In the genomic region with DNA sequence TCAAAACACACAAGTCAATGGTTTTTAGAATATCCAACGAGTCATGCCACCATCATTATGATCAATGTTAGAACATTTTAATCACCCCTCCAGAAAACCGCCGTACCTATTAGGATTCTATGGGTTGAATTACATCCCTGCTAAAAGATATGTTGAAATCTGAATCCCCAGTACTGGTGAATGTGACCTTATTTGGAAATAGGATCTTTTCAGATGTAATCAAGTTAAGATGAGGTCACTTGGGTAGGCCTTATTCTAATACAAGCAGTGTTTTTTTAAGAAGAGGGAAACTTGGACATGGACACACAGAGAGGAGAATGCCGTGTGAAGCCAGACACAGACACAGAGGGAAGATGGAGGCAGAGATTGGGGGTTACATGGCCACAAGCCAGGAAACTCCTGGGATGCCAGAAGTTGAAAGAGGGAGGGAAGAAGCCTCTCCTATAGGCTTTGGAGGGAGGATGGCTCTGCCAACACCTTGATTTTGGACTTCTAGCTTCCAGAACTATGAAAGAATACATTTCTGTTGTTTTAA, we compare ENCODE assay signal across 13 cellular contexts.
"Had no signal": no experiment of that assay in that cellular context is flagged by ENCODE, and none has a peak within 500 bp of the region (broad histone marks: within the 10 kb centered on the region; RNA-seq: fewer than 3 reads in every experiment).

No MANE protein-coding gene starts in this region.

- H3K4me1 ChIP-seq: gastroesophageal sphincter, suprapubic skin had no signal

- H3K27me3 ChIP-seq: esophagus muscularis mucosa, gastroesophageal sphincter, suprapubic skin, upper lobe of left lung had no signal

- DNase-seq: activated CD4-positive, alpha-beta T cell treated with anti-CD3 and anti-CD28 coated beads, Interleukin-2, amount 50 U/mL, for 4 hours; activated CD4-positive, CD25-positive, alpha-beta regulatory T cell treated with anti-CD3 and anti-CD28 coated beads, Interleukin-2, amount 50 U/mL, for 72 hours; activated effector memory CD4-positive, alpha-beta T cell treated with anti-CD3 and anti-CD28 coated beads, Interleukin-2, amount 50 U/mL, for 16 hours; activated T-cell treated with anti-CD3 and anti-CD28 coated beads, Interleukin-2, amount 50 U/mL, for 4 hours; mucosa of descending colon; naive thymus-derived CD8-positive, alpha-beta T cell; right cardiac atrium; stimulated activated naive B cell treated with anti-CD40 and anti-IgM and Interleukin-4, amounts not matched to agents 10 μg/mL and 1 μg/mL and 100 μg/mL, for 72 hours; upper lobe of left lung had no signal

- H3K4me3 ChIP-seq: esophagus muscularis mucosa, gastroesophageal sphincter, lung, mucosa of descending colon, suprapubic skin, upper lobe of left lung had no signal

- H3K27ac ChIP-seq: esophagus muscularis mucosa, gastroesophageal sphincter, suprapubic skin, upper lobe of left lung had no signal

- H3K36me3 ChIP-seq: esophagus muscularis mucosa, gastroesophageal sphincter, suprapubic skin, upper lobe of left lung had no signal

- ATAC-seq: activated T-cell treated with anti-CD3 and anti-CD28 coated beads, Interleukin-2, amount 50 U/mL, for 4 hours; gastroesophageal sphincter; mucosa of descending colon; naive thymus-derived CD8-positive, alpha-beta T cell; right cardiac atrium; stimulated activated naive B cell treated with anti-CD40 and anti-IgM and Interleukin-4, amounts not matched to agents 10 μg/mL and 1 μg/mL and 100 μg/mL, for 72 hours had no signal

- H3K9me3 ChIP-seq: esophagus muscularis mucosa, gastroesophageal sphincter, mucosa of descending colon, suprapubic skin, upper lobe of left lung had no signal
